1 cellular context compared by ENCODE assay signal in the genomic region with DNA sequence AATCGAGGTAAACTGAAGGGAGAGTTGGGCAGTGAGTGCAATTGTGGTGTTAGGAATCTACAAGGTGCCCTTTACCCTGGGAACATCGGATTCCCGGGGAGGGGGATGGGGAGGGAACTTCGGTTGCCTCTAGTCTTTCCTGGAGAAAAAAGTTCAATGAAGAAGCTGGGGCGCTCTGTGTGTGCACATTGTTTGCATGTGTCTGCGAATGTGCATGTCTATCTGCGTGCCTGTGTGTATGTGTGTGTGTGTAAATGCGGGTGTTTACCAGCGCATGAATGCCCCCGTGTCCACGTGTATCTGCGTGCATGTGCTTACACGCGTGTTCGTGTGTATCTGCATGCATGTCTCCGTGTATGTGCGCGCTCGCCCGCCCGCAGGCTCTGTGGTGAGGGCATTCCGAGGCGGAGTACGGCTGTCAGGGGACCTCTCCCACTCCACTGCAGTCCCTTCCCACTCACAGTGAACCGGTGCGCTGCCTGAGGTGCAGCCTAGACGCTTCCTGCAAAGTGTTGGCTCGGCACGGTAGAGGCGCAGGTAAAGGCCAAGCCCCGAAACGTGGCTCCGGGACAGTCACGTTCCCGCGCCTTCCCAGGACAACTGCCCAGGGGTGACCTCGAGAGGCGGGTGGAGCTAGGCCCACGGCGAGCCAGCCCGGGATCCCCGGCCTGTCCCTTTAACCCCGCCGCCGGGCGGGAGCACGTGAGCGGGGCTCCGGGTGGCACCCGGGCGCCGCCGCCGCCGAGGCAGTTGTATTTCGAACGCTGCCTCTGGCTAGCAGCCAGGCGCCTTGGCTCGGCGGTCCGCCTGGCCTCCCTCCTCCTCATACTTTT.
TF ChIP-seq lines count a peak whose summit lies in the region.

No MANE protein-coding gene starts in this region.

TF ChIP-seq in HepG2, 621 proteins besides CTCF, POLR2A, EP300 and RAD21 (continued from another document and continues in another):
- TF ChIP-seq ZNF770 (CRISPR knock-in tag; IDR thresholded peaks at IDR 0.05) (0 out of 2 replicates have a peak, but pooled peaks have one; percentile 54), PRDM10 (CRISPR knock-in tag; IDR thresholded peaks at IDR 0.05; ENCODE audit: low read depth) (no peak), IRF9 (CRISPR knock-in tag; IDR thresholded peaks at IDR 0.05; ENCODE audit: borderline replicate concordance) (peak; percentile 65), ZNF207 (IDR thresholded peaks at IDR 0.05; ENCODE audit: borderline replicate concordance) (no peak), ZNF652 (CRISPR knock-in tag; IDR thresholded peaks at IDR 0.05; ENCODE audit: borderline replicate concordance, low read depth) (no peak), HDAC6 (IDR thresholded peaks at IDR 0.05; ENCODE audit: low read depth, low read length) (no peak), SIN3A (IDR thresholded peaks at IDR 0.05; ENCODE audit: borderline replicate concordance, low read depth, low read length) (peak; percentile 52; the same call in 1 of the 2 replicates), HNRNPK (IDR thresholded peaks at IDR 0.05; ENCODE audit: low read depth, low read length, poor library complexity, severe bottlenecking) (peak; percentile 83), ZBTB7B (CRISPR knock-in tag; IDR thresholded peaks at IDR 0.05) (no peak; the same call in 1 of the 2 replicates), TOPORS (CRISPR knock-in tag; IDR thresholded peaks at IDR 0.05) (no peak), NFAT5 (CRISPR knock-in tag; IDR thresholded peaks at IDR 0.05) (peak; percentile 84; the same call in 1 of the 2 replicates), RBM39 (IDR thresholded peaks at IDR 0.05; ENCODE audit: low read depth, low read length, poor library complexity, severe bottlenecking) (no peak), ZNF24 (IDR thresholded peaks at IDR 0.05) (no peak), ZEB1 (IDR thresholded peaks at IDR 0.05; ENCODE audit: insufficient replicate concordance, low read depth) (no peak), MXD4 (CRISPR knock-in tag; IDR thresholded peaks at IDR 0.05) (peak; percentile 82), ZMYM3 (CRISPR knock-in tag; IDR thresholded peaks at IDR 0.05) (peak; percentile 52; the same call in 1 of the 2 replicates), ZNF543 (CRISPR knock-in tag; IDR thresholded peaks at IDR 0.05) (no peak), ZFP41 (CRISPR knock-in tag; IDR thresholded peaks at IDR 0.05; ENCODE audit: borderline replicate concordance) (peak; percentile 50; the same call in 1 of the 2 replicates), HMGXB4 (CRISPR knock-in tag; IDR thresholded peaks at IDR 0.05; ENCODE audit: borderline replicate concordance in 1 of 2, low read depth in 1 of 2) (peak; percentile 60 to 73), ATF7 (IDR thresholded peaks at IDR 0.05) (no peak), ATF7 (CRISPR knock-in tag; IDR thresholded peaks at IDR 0.05) (peak; percentile 24; the same call in 1 of the 2 replicates), ZNF75D (CRISPR knock-in tag; IDR thresholded peaks at IDR 0.05; ENCODE audit: borderline replicate concordance) (peak; percentile 63; the same call in 1 of the 2 replicates), ZNF572 (CRISPR knock-in tag; IDR thresholded peaks at IDR 0.05) (0 out of 2 replicates have a peak, but pooled peaks have one; percentile 71), SRF (IDR thresholded peaks at IDR 0.05; ENCODE audit: low read depth, low read length) (no peak), ZNF430 (CRISPR knock-in tag; IDR thresholded peaks at IDR 0.05) (0 out of 2 replicates have a peak, but pooled peaks have one; percentile 21)
- TF ChIP-seq, protein P1, sequence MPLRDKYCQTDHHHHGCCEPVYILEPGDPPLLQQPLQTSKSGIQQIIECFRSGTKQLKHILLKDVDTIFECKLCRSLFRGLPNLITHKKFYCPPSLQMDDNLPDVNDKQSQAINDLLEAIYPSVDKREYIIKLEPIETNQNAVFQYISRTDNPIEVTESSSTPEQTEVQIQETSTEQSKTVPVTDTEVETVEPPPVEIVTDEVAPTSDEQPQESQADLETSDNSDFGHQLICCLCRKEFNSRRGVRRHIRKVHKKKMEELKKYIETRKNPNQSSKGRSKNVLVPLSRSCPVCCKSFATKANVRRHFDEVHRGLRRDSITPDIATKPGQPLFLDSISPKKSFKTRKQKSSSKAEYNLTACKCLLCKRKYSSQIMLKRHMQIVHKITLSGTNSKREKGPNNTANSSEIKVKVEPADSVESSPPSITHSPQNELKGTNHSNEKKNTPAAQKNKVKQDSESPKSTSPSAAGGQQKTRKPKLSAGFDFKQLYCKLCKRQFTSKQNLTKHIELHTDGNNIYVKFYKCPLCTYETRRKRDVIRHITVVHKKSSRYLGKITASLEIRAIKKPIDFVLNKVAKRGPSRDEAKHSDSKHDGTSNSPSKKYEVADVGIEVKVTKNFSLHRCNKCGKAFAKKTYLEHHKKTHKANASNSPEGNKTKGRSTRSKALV (CRISPR knock-in tag; IDR thresholded peaks at IDR 0.05) = peak; percentile 73; the same call in 1 of the 2 replicates
- TF ChIP-seq, protein P2, sequence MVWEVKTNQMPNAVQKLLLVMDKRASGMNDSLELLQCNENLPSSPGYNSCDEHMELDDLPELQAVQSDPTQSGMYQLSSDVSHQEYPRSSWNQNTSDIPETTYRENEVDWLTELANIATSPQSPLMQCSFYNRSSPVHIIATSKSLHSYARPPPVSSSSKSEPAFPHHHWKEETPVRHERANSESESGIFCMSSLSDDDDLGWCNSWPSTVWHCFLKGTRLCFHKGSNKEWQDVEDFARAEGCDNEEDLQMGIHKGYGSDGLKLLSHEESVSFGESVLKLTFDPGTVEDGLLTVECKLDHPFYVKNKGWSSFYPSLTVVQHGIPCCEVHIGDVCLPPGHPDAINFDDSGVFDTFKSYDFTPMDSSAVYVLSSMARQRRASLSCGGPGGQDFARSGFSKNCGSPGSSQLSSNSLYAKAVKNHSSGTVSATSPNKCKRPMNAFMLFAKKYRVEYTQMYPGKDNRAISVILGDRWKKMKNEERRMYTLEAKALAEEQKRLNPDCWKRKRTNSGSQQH (CRISPR knock-in tag; IDR thresholded peaks at IDR 0.05; ENCODE audit: low read depth) = no peak; the same call in 1 of the 2 replicates
- TF ChIP-seq, protein P3, sequence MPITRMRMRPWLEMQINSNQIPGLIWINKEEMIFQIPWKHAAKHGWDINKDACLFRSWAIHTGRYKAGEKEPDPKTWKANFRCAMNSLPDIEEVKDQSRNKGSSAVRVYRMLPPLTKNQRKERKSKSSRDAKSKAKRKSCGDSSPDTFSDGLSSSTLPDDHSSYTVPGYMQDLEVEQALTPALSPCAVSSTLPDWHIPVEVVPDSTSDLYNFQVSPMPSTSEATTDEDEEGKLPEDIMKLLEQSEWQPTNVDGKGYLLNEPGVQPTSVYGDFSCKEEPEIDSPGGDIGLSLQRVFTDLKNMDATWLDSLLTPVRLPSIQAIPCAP (CRISPR knock-in tag; IDR thresholded peaks at IDR 0.05; ENCODE audit: low read depth) = no peak
- TF ChIP-seq, protein P4, sequence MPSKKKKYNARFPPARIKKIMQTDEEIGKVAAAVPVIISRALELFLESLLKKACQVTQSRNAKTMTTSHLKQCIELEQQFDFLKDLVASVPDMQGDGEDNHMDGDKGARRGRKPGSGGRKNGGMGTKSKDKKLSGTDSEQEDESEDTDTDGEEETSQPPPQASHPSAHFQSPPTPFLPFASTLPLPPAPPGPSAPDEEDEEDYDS (CRISPR knock-in tag; IDR thresholded peaks at IDR 0.05) = peak; percentile 56; the same call in 1 of the 2 replicates
